ENCODE assay signal across 15 cellular contexts in genomic region chr20:20201124-20201523, GRCh38.
"Had no signal": no experiment of that assay in that cellular context is flagged by ENCODE, and none has a peak within 500 bp of the region (broad histone marks: within the 10 kb centered on the region; RNA-seq: fewer than 3 reads in every experiment).

No MANE protein-coding gene starts in this region.

- H3K9me3 Mint-ChIP-seq: activated B cell treated with CpG ODN at 0.5 μM for 24 hours; activated CD4-positive, alpha-beta T cell treated with anti-CD3 and anti-CD28 coated beads, Interleukin-2, amount 10 ng/mL, durations not matched to agents 24 days and 14 days; activated naive CD4-positive, alpha-beta T cell treated with anti-CD3 and anti-CD28 coated beads for 36 hours; activated T-helper 17 cell treated with anti-CD3 and anti-CD28 coated beads, Interleukin-2, amount 50 U/mL, for 72 hours; central memory CD8-positive, alpha-beta T cell; mesothelial cell of epicardium had no signal

- DNase-seq: activated B cell treated with CpG ODN at 0.5 μM for 24 hours; activated CD4-positive, alpha-beta T cell treated with anti-CD3 and anti-CD28 coated beads, Interleukin-2, amount 10 ng/mL, durations not matched to agents 24 days and 14 days; activated naive CD4-positive, alpha-beta T cell treated with anti-CD3 and anti-CD28 coated beads for 36 hours; activated T-cell treated with anti-CD3 and anti-CD28 coated beads for 4 hours; cortex of kidney; effector CD8-positive, alpha-beta T cell; foreskin melanocyte; kidney; pancreas; stimulated activated CD4-positive, alpha-beta T cell treated with anti-CD3 and anti-CD28 coated beads, Interleukin-4, amount 100 ng/mL, for 4 hours; thyroid gland had no signal

- H3K27ac Mint-ChIP-seq: activated B cell treated with CpG ODN at 0.5 μM for 24 hours; activated CD4-positive, alpha-beta T cell treated with anti-CD3 and anti-CD28 coated beads, Interleukin-2, amount 10 ng/mL, durations not matched to agents 24 days and 14 days; activated naive CD4-positive, alpha-beta T cell treated with anti-CD3 and anti-CD28 coated beads for 36 hours; activated T-helper 17 cell treated with anti-CD3 and anti-CD28 coated beads, Interleukin-2, amount 50 U/mL, for 72 hours; mesothelial cell of epicardium had no signal

- H3K4me1 Mint-ChIP-seq: activated CD4-positive, alpha-beta T cell treated with anti-CD3 and anti-CD28 coated beads, Interleukin-2, amount 10 ng/mL, durations not matched to agents 24 days and 14 days; activated T-helper 17 cell treated with anti-CD3 and anti-CD28 coated beads, Interleukin-2, amount 50 U/mL, for 72 hours; central memory CD8-positive, alpha-beta T cell had no signal

- FAIRE-seq: kidney, pancreas had no signal

- H3K27me3 Mint-ChIP-seq: activated B cell treated with CpG ODN at 0.5 μM for 24 hours had no signal

- H3K36me3 Mint-ChIP-seq: mesothelial cell of epicardium had no signal

- H3K4me3 Mint-ChIP-seq: activated B cell treated with CpG ODN at 0.5 μM for 24 hours; activated CD4-positive, alpha-beta T cell treated with anti-CD3 and anti-CD28 coated beads, Interleukin-2, amount 10 ng/mL, durations not matched to agents 24 days and 14 days; activated naive CD4-positive, alpha-beta T cell treated with anti-CD3 and anti-CD28 coated beads for 36 hours; activated T-helper 17 cell treated with anti-CD3 and anti-CD28 coated beads, Interleukin-2, amount 50 U/mL, for 72 hours; central memory CD8-positive, alpha-beta T cell; mesothelial cell of epicardium; neural crest cell had no signal
